In genomic region chr10:117541405-117541908, GRCh38 we compare ENCODE assay signal across 10 cellular contexts. TPM values are rescaled to one million over a fixed set of nuclear protein-coding genes. Genes with fewer than 3 reads are reported as not detected.
DNase-seq lines count a peak whose midpoint lies in the region; ATAC-seq and TF ChIP-seq lines count a peak whose summit lies in the region.
"Had no signal": no experiment of that assay in that cellular context is flagged by ENCODE, and none has a peak within 500 bp of the region (broad histone marks: within the 10 kb centered on the region; RNA-seq: fewer than 3 reads in every experiment).

No MANE protein-coding gene starts in this region.

- TF ChIP-seq CTCF in HEK293 (tag by site-specific recombination; IDR thresholded peaks at IDR 0.05) = no peak

- peak overlapping the region; percentile 72 for H3K4me3 ChIP-seq in HEK293 (ENCODE audit: low read depth, low read length)
- H3K4me3 ChIP-seq in duodenal mucosa (ENCODE audit: low read depth in 1 of 2, low read length in 2 of 2) = no peak overlapping the region
- H3K4me3 ChIP-seq: HAP-1 had no signal

- peaks cover 29 to 86% (median 57%) of the 10 kb centered on the region in 5 donors for H3K27me3 Mint-ChIP-seq in naive thymus-derived CD8-positive, alpha-beta T cell

- H3K9me3 ChIP-seq in HEK293 (ENCODE audit: control insufficient read depth, insufficient read depth, low read depth, low read length) (no peaks in the 10 kb centered on the region), duodenal mucosa (ENCODE audit: control insufficient read depth in 1 of 2, low read length in 2 of 2) (no peaks in the 10 kb centered on the region)
- H3K9me3 ChIP-seq: HAP-1 had no signal

- H3K4me1 ChIP-seq in HEK293 (ENCODE audit: control insufficient read depth, insufficient read depth, low read length) = peaks cover 10% of the 10 kb centered on the region
- H3K4me1 ChIP-seq in duodenal mucosa (ENCODE audit: control insufficient read depth in 1 of 2, insufficient read depth in 2 of 2, low read length in 2 of 2) = peaks cover 19 to 21% of the 10 kb centered on the region in 2 donors
- H3K4me1 ChIP-seq: HAP-1 had no signal

- H3K27ac ChIP-seq in HEK293 (ENCODE audit: extremely low read depth, low read depth, low read length) (peak overlapping the region; percentile 87), duodenal mucosa (ENCODE audit: low read depth, low read length) (peak overlapping the region; percentile 1)

- no peaks in the 10 kb centered on the region for H3K36me3 Mint-ChIP-seq in naive thymus-derived CD8-positive, alpha-beta T cell

- CTCF ChIA-PET in HEK293 (lab: Yijun Ruan, JAX) = interaction anchor here (1.0 kb wide), 2 partner anchors 45 to 664 kb away, joined by 3 to 5 read pairs; no protein-coding TSS in a partner anchor

- H3K36me3 ChIP-seq in HEK293 (ENCODE audit: control insufficient read depth in 2 of 2, insufficient read depth in 1 of 2, low read length in 2 of 2) (no peaks in the 10 kb centered on the region), duodenal mucosa (ENCODE audit: control insufficient read depth in 1 of 2, insufficient read depth in 2 of 2, low read length in 2 of 2) (no peaks in the 10 kb centered on the region)
- H3K36me3 ChIP-seq: HAP-1 had no signal

- DNase-seq in Ammon's horn (ENCODE audit: low spot score) = peak; percentile 66
- DNase-seq in naive thymus-derived CD8-positive, alpha-beta T cell = no peak

- no peak for ATAC-seq in naive thymus-derived CD8-positive, alpha-beta T cell
- ATAC-seq in GM21360 (IDR thresholded peaks at IDR 0.05; ENCODE audit: unreplicated experiment) (no peak), GM19463 (IDR thresholded peaks at IDR 0.05; ENCODE audit: unreplicated experiment) (no peak), HG02840 (IDR thresholded peaks at IDR 0.05; ENCODE audit: low FRiP score, unreplicated experiment) (no peak), GM18870 (IDR thresholded peaks at IDR 0.05; ENCODE audit: unreplicated experiment) (no peak)

- H3K9me3 Mint-ChIP-seq in naive thymus-derived CD8-positive, alpha-beta T cell = no peaks in the 10 kb centered on the region

- H3K9ac ChIP-seq in duodenal mucosa (ENCODE audit: low read depth in 1 of 2, low read length in 2 of 2) = no peak overlapping the region

- peaks cover 92 to 97% of the 10 kb centered on the region in 2 donors for H3K27me3 ChIP-seq in duodenal mucosa (ENCODE audit: control insufficient read depth in 1 of 2, insufficient read depth in 2 of 2, low read length in 2 of 2)

- POLR2A ChIA-PET in HEK293 (lab: Yijun Ruan, JAX) = no interaction called here
- POLR2A ChIA-PET in naive thymus-derived CD8-positive, alpha-beta T cell (lab: Charles Lee) = no interaction called here

- H3K27ac Mint-ChIP-seq in naive thymus-derived CD8-positive, alpha-beta T cell = no peak overlapping the region

- H3K4me3 Mint-ChIP-seq in naive thymus-derived CD8-positive, alpha-beta T cell = peak overlapping the region in 8 of 10 donors; percentile 51 to 75 (median 66)

- H3K4me1 Mint-ChIP-seq in naive thymus-derived CD8-positive, alpha-beta T cell = peaks cover 9 to 36% (median 31%) of the 10 kb centered on the region in 4 donors

TF ChIP-seq in HEK293, 187 proteins besides CTCF, POLR2A, EP300 and RAD21 (continues in another document):
- TF ChIP-seq REPIN1 (tag by site-specific recombination; IDR thresholded peaks at IDR 0.05; ENCODE audit: low read depth) (peak; percentile 99), ZBTB8A (tag by site-specific recombination; IDR thresholded peaks at IDR 0.05) (peak; percentile 10; the same call in 1 of the 2 replicates), ZBTB11 (tag by site-specific recombination; conservative IDR thresholded peaks at IDR 0.05; ENCODE audit: low read depth) (peak; percentile 12; the same call in 1 of the 2 replicates), ZBTB44 (tag by site-specific recombination; IDR thresholded peaks at IDR 0.05) (peak; percentile 34; the same call in 1 of the 2 replicates), ZNF292 (tag by site-specific recombination; IDR thresholded peaks at IDR 0.05; ENCODE audit: borderline replicate concordance, low read depth) (no peak), ZNF341 (tag by site-specific recombination; IDR thresholded peaks at IDR 0.05; ENCODE audit: low read depth) (peak; percentile 66), KLF8 (tag by site-specific recombination; IDR thresholded peaks at IDR 0.05) (0 out of 2 replicates have a peak, but pooled peaks have one; percentile 24), SP2 (tag by site-specific recombination; IDR thresholded peaks at IDR 0.05) (peak; percentile 82), ZNF449 (tag by site-specific recombination; IDR thresholded peaks at IDR 0.05) (0 out of 2 replicates have a peak, but pooled peaks have one; percentile 3), KLF9 (tag by site-specific recombination; IDR thresholded peaks at IDR 0.05; ENCODE audit: low read depth) (no peak), ZNF629 (tag by site-specific recombination; IDR thresholded peaks at IDR 0.05) (peak; percentile 62), ZEB2 (tag by site-specific recombination; IDR thresholded peaks at IDR 0.05) (peak; percentile 11; the same call in 1 of the 2 replicates), ZNF211 (tag by site-specific recombination; IDR thresholded peaks at IDR 0.05; ENCODE audit: low read depth) (no peak), ZNF335 (tag by site-specific recombination; conservative IDR thresholded peaks at IDR 0.05) (peak; percentile 68; the same call in 1 of the 2 replicates), KLF10 (tag by site-specific recombination; IDR thresholded peaks at IDR 0.05) (peak; percentile 53), ZNF488 (tag by site-specific recombination; IDR thresholded peaks at IDR 0.05) (no peak), ZNF747 (tag by site-specific recombination; IDR thresholded peaks at IDR 0.05) (no peak), YY1 (tag by site-specific recombination; IDR thresholded peaks at IDR 0.05) (0 out of 2 replicates have a peak, but pooled peaks have one; percentile 11)

RNA-seq across cellular contexts. Expression of gene EMX2, which starts 1.1 kb away (rescaled TPM):
- not detected for total RNA-seq in naive thymus-derived CD8-positive, alpha-beta T cell
- not detected for polyA plus RNA-seq in naive thymus-derived CD8-positive, alpha-beta T cell
- total RNA-seq: SK-MEL-5 had no signal
